In the genomic region with DNA sequence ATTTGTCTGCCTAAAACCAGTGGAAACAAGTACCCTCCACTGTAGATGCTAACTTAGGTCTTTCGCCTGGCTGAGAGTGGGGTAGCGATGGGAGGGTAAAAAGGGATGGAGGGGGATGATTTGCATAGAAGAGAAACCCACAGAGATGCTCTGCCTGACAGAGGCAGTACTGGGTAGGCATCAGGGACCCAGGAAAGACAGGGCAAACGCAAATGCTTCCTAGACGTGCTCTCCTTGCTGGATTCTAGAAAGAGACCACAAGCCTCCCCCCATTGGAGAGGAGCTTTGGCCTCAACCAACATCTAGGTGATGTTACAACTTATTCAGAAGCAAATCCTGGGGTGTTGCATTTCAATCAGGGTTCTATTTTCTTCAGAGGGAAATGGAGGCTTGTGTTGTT, we compare ENCODE assay signal across 25 cellular contexts. TPM values are rescaled to one million over a fixed set of nuclear protein-coding genes. Genes with fewer than 3 reads are reported as not detected.
"Had no signal": no experiment of that assay in that cellular context is flagged by ENCODE, and none has a peak within 500 bp of the region (broad histone marks: within the 10 kb centered on the region; RNA-seq: fewer than 3 reads in every experiment).

No MANE protein-coding gene starts in this region.

- H3K9me3 ChIP-seq: heart left ventricle, ovary had no signal

- H3K9me3 Mint-ChIP-seq: activated T-cell treated with anti-CD3 and anti-CD28 coated beads, Interleukin-2, amount 50 U/mL, for 24 hours; stimulated activated naive CD8-positive, alpha-beta T cell treated with anti-CD3 and anti-CD28 coated beads, Interleukin-15, amount 100 ng/mL, for 72 hours had no signal

- DNase-seq: activated CD4-positive, alpha-beta T cell treated with anti-CD3 and anti-CD28 coated beads, Interleukin-2, amount 10 ng/mL, durations not matched to agents 7 days and 5 days; activated CD8-positive, alpha-beta T cell treated with anti-CD3 and anti-CD28 coated beads, Interleukin-2, amount 10 ng/mL, durations not matched to agents 7 days and 5 days; activated naive CD4-positive, alpha-beta T cell treated with Interleukin-2 at 50 U/mL for 16 hours; activated T-cell treated with anti-CD3 and anti-CD28 coated beads, Interleukin-2, amount 50 U/mL, for 24 hours; aorta; brain microvascular endothelial cell; central memory CD4-positive, alpha-beta T cell; dorsolateral prefrontal cortex; foreskin melanocyte; heart left ventricle; left cardiac atrium; naive thymus-derived CD4-positive, alpha-beta T cell; ovary; stimulated activated CD4-positive, alpha-beta T cell treated with anti-CD3 and anti-CD28 coated beads, Interleukin-4, amount 100 ng/mL, for 1 hour; stimulated activated naive CD8-positive, alpha-beta T cell treated with anti-CD3 and anti-CD28 coated beads, Interleukin-15, amount 100 ng/mL, for 72 hours; trophoblast cell had no signal

- H3K4me3 Mint-ChIP-seq: activated CD4-positive, alpha-beta T cell treated with anti-CD3 and anti-CD28 coated beads, Interleukin-2, amount 10 ng/mL, durations not matched to agents 7 days and 5 days; activated CD8-positive, alpha-beta T cell treated with anti-CD3 and anti-CD28 coated beads, Interleukin-2, amount 10 ng/mL, durations not matched to agents 7 days and 5 days; activated T-cell treated with anti-CD3 and anti-CD28 coated beads, Interleukin-2, amount 50 U/mL, for 24 hours had no signal

- H3K4me3 ChIP-seq: dorsolateral prefrontal cortex, heart left ventricle, ovary, smooth muscle cell had no signal

- ATAC-seq: activated CD4-positive, CD25-positive, alpha-beta regulatory T cell treated with anti-CD3 and anti-CD28 coated beads, Interleukin-2, amount 50 U/mL, for 24 hours; activated CD8-positive, alpha-beta T cell treated with anti-CD3 and anti-CD28 coated beads, Interleukin-2, amount 10 ng/mL, durations not matched to agents 7 days and 5 days; heart left ventricle; left cardiac atrium; naive thymus-derived CD4-positive, alpha-beta T cell; sciatic nerve; SK-N-SH treated with all-trans-retinoic acid at 6 μM for 48 hours; stimulated activated naive CD8-positive, alpha-beta T cell treated with anti-CD3 and anti-CD28 coated beads, Interleukin-15, amount 100 ng/mL, for 72 hours had no signal

- H3K27ac Mint-ChIP-seq: activated CD4-positive, alpha-beta T cell treated with anti-CD3 and anti-CD28 coated beads, Interleukin-2, amount 10 ng/mL, durations not matched to agents 7 days and 5 days; activated T-cell treated with anti-CD3 and anti-CD28 coated beads, Interleukin-2, amount 50 U/mL, for 24 hours; activated T-helper 2 cell treated with anti-CD3 and anti-CD28 coated beads, Interferon-gamma antibody, Interleukin-2, Interleukin-4, amounts not matched to agents 10 μg/mL and 5 μg/mL and 100 μg/mL, durations not matched to agents 14 hours and 24 hours and 36 hours; stimulated activated naive CD8-positive, alpha-beta T cell treated with anti-CD3 and anti-CD28 coated beads, Interleukin-15, amount 100 ng/mL, for 72 hours had no signal

RNA-seq across cellular contexts. Expression of gene OLIG3, which starts 3.2 kb away (rescaled TPM):
- total RNA-seq: activated CD4-positive, alpha-beta T cell treated with anti-CD3 and anti-CD28 coated beads, Interleukin-2, amount 10 ng/mL, durations not matched to agents 7 days and 5 days; activated T-helper 2 cell treated with anti-CD3 and anti-CD28 coated beads, Interferon-gamma antibody, Interleukin-2, Interleukin-4, amounts not matched to agents 10 μg/mL and 5 μg/mL and 100 μg/mL, durations not matched to agents 14 hours and 24 hours and 36 hours; aorta; dorsolateral prefrontal cortex; epithelial cell of proximal tubule; heart left ventricle; left cardiac atrium; mucosa of gallbladder; naive thymus-derived CD4-positive, alpha-beta T cell; ovary; pulmonary artery endothelial cell; sciatic nerve; smooth muscle cell; temporal lobe had no signal
